Comparison of ENCODE assay signal across 1 cellular context in genomic region chr1:53343831-53344668, GRCh38.
TF ChIP-seq lines count a peak whose summit lies in the region.

No MANE protein-coding gene starts in this region.

TF ChIP-seq in HepG2, 621 proteins besides CTCF, POLR2A, EP300 and RAD21:
- TF ChIP-seq TEAD3 (CRISPR knock-in tag; optimal IDR thresholded peaks at IDR 0.05; ENCODE audit: borderline replicate concordance), result peak; percentile 35
- TF ChIP-seq HBP1 (CRISPR knock-in tag; IDR thresholded peaks at IDR 0.05; ENCODE audit: low read depth), result no peak
